17 cellular contexts compared by ENCODE assay signal in genomic region chr1:222995620-222996306, GRCh38.
A peak's percentile ranks its signal among the peaks of the same experiment; 100 is the strongest.
DNase-seq lines count a peak whose midpoint lies in the region; ATAC-seq and TF ChIP-seq lines count a peak whose summit lies in the region.
"Had no signal": no experiment of that assay in that cellular context is flagged by ENCODE, and none has a peak within 500 bp of the region (broad histone marks: within the 10 kb centered on the region; RNA-seq: fewer than 3 reads in every experiment).

No MANE protein-coding gene starts in this region.

- 73 to 80% (median 75%) methylated on average over 5 of the region's 5 CpGs for WGBS in adrenal gland, 4 donors

- H3K27me3 ChIP-seq in adrenal gland, result no peaks in the 10 kb centered on the region

- H3K4me3 ChIP-seq in HEK293 (ENCODE audit: low read depth, low read length) (no peak overlapping the region), adrenal gland (no peak overlapping the region)
- H3K4me3 ChIP-seq: thoracic aorta had no signal

- TF ChIP-seq CTCF in HEK293 (tag by site-specific recombination; IDR thresholded peaks at IDR 0.05) (no peak), adrenal gland (IDR thresholded peaks at IDR 0.05) (no peak)

- H3K36me3 ChIP-seq in HEK293 (ENCODE audit: control insufficient read depth in 2 of 2, insufficient read depth in 1 of 2, low read length in 2 of 2) (no peaks in the 10 kb centered on the region), adrenal gland (replicated peaks in 1 of 2) (no peaks in the 10 kb centered on the region)
- H3K36me3 ChIP-seq: thoracic aorta had no signal

- CTCF ChIA-PET in HEK293 (lab: Yijun Ruan, JAX), result no interaction called here

- no peak for TF ChIP-seq POLR2A in adrenal gland (IDR thresholded peaks at IDR 0.05)

- intact Hi-C loops in adrenal gland (cut with DNase I), result loop anchor here in 1 of 2 donors (10.0 kb wide), 1 partner anchor 61 kb away; no protein-coding TSS in a partner anchor

- ATAC-seq in GM18867 (IDR thresholded peaks at IDR 0.05; ENCODE audit: unreplicated experiment) (peak; percentile 70), HG03521 (IDR thresholded peaks at IDR 0.05; ENCODE audit: unreplicated experiment) (no peak)
- ATAC-seq: effector memory CD8-positive, alpha-beta T cell; T-cell had no signal

- POLR2A ChIA-PET in HEK293 (lab: Yijun Ruan, JAX), result no interaction called here

- H3K9me3 ChIP-seq in HEK293 (ENCODE audit: control insufficient read depth, insufficient read depth, low read depth, low read length), result no peaks in the 10 kb centered on the region
- no peaks in the 10 kb centered on the region for H3K9me3 ChIP-seq in adrenal gland (replicated peaks in 1 of 3)
- H3K9me3 ChIP-seq: thoracic aorta had no signal

- peaks cover 13% of the 10 kb centered on the region for H3K4me1 ChIP-seq in HEK293 (ENCODE audit: control insufficient read depth, insufficient read depth, low read length)
- H3K4me1 ChIP-seq in adrenal gland (replicated peaks in 1 of 2), result peaks cover 31 to 41% of the 10 kb centered on the region in 2 donors

- H3K27ac ChIP-seq in HEK293 (ENCODE audit: extremely low read depth, low read depth, low read length), result no peak overlapping the region
- peak overlapping the region in 3 of 5 donors; percentile 38 to 59 (median 42) for H3K27ac ChIP-seq in adrenal gland
- H3K27ac ChIP-seq: thoracic aorta had no signal

- DNase-seq in adrenal gland, result no peak
- peak; percentile 68 for DNase-seq in renal cortical epithelial cell (ENCODE audit: low read depth)
- no peak for DNase-seq in stimulated activated CD4-positive, alpha-beta T cell treated with anti-CD3 and anti-CD28 coated beads, Interleukin-4, amount 100 ng/mL, for 24 hours
- DNase-seq in NCI-H1417 treated with DMSO at 0.1 percent for 48 hours (lab: John Stamatoyannopoulos, UW), result no peak
- DNase-seq: amygdala; cerebellar nuclear complex; DMS153; effector memory CD8-positive, alpha-beta T cell; GOT3; NCI-H2081 treated with DMSO at 0.1 percent for 48 hours; NCI-H82; occipital lobe; T-cell had no signal

TF ChIP-seq in HEK293, 187 proteins besides CTCF, POLR2A, EP300 and RAD21:
- TF ChIP-seq ZNF266 (tag by site-specific recombination; IDR thresholded peaks at IDR 0.05; ENCODE audit: low read depth), result no peak
- no peak for TF ChIP-seq ZNF837 (tag by site-specific recombination; IDR thresholded peaks at IDR 0.05)
- TF ChIP-seq MZF1 (tag by site-specific recombination; IDR thresholded peaks at IDR 0.05; ENCODE audit: borderline replicate concordance), result no peak
- no peak for TF ChIP-seq ELK4 (IDR thresholded peaks at IDR 0.05; ENCODE audit: borderline replicate concordance, low read depth, low read length)
- TF ChIP-seq SCRT2 (tag by site-specific recombination; IDR thresholded peaks at IDR 0.05), result peak; percentile 76; the same call in 1 of the 2 replicates
